Comparison of ENCODE assay signal across 1 cellular context in genomic region chr6:85490516-85491248, GRCh38.
TF ChIP-seq lines count a peak whose summit lies in the region.

No MANE protein-coding gene starts in this region.

TF ChIP-seq in SK-N-SH, 30 proteins besides CTCF, POLR2A, EP300 and RAD21 (continued from another document):
- TF ChIP-seq PBX3 (IDR thresholded peaks at IDR 0.05) (peak; percentile 72), POLR2AphosphoS5 (IDR thresholded peaks at IDR 0.05; ENCODE audit: low read depth, low read length) (peak; percentile 17; the same call in 1 of the 2 replicates), NFIC (IDR thresholded peaks at IDR 0.05; ENCODE audit: borderline replicate concordance) (peak; percentile 73), USF1 (IDR thresholded peaks at IDR 0.05; ENCODE audit: borderline replicate concordance, low read depth) (no peak), MAX (IDR thresholded peaks at IDR 0.05; ENCODE audit: low read depth) (no peak), RFX5 (IDR thresholded peaks at IDR 0.05; ENCODE audit: low read length) (no peak)
